ENCODE assay signal across 10 cellular contexts in the genomic region with DNA sequence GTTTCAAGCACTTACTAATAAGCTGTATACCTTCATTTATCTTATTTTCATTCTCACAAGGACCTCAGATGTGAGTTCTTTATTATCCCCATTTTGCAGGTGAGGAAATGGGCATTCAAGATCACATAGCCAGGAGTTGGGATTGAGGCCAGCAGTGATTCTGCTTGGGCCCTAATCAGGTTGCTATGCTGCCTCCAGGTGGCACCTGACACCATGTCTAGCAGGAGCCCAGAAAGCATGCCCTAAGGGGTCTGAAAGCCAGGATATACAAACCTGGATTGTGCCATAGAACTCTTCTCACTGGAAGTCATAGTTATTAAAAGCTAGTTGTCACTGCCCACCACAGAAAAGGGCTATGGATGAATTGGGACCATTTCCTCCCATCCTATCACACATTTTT.
DNase-seq lines count a peak whose midpoint lies in the region; ATAC-seq and TF ChIP-seq lines count a peak whose summit lies in the region.
"Had no signal": no experiment of that assay in that cellular context is flagged by ENCODE, and none has a peak within 500 bp of the region (broad histone marks: within the 10 kb centered on the region; RNA-seq: fewer than 3 reads in every experiment).

No MANE protein-coding gene starts in this region.

- no peaks in the 10 kb centered on the region for H3K9me3 Mint-ChIP-seq in progenitor cell of endocrine pancreas (ENCODE audit: low read depth)
- H3K9me3 Mint-ChIP-seq: stimulated activated naive CD8-positive, alpha-beta T cell treated with anti-CD3 and anti-CD28 coated beads, Interleukin-15, Interleukin-2, amounts not matched to agents 100 ng/mL and 50 ng/mL, for 24 hours had no signal

- H3K9ac ChIP-seq in smooth muscle cell (ENCODE audit: low read depth) = no peak overlapping the region

- H3K4me3 ChIP-seq in epithelial cell of proximal tubule (ENCODE audit: low read depth, low read length) (no peak overlapping the region), aorta (ENCODE audit: low read length in 2 of 2) (no peak overlapping the region), smooth muscle cell (no peak overlapping the region)

- H3K4me3 Mint-ChIP-seq in progenitor cell of endocrine pancreas (ENCODE audit: low read depth) = no peak overlapping the region
- no peak overlapping the region for H3K4me3 Mint-ChIP-seq in T-helper 17 cell
- H3K4me3 Mint-ChIP-seq: stimulated activated naive CD8-positive, alpha-beta T cell treated with anti-CD3 and anti-CD28 coated beads, Interleukin-15, Interleukin-2, amounts not matched to agents 100 ng/mL and 50 ng/mL, for 24 hours had no signal

- no peaks in the 10 kb centered on the region for H3K36me3 ChIP-seq in aorta (ENCODE audit: control insufficient read depth in 1 of 2, insufficient read depth in 2 of 2, low read length in 1 of 2)
- no peaks in the 10 kb centered on the region for H3K36me3 ChIP-seq in smooth muscle cell (ENCODE audit: low read depth)

- intact Hi-C loops in aorta (cut with DNase I) = no loop called here

- no peak overlapping the region for H3K27ac Mint-ChIP-seq in progenitor cell of endocrine pancreas
- H3K27ac Mint-ChIP-seq in T-helper 17 cell = no peak overlapping the region
- H3K27ac Mint-ChIP-seq: stimulated activated naive CD8-positive, alpha-beta T cell treated with anti-CD3 and anti-CD28 coated beads, Interleukin-15, Interleukin-2, amounts not matched to agents 100 ng/mL and 50 ng/mL, for 24 hours had no signal

- H3K4me1 Mint-ChIP-seq in progenitor cell of endocrine pancreas (ENCODE audit: low read depth) = peaks cover 5% of the 10 kb centered on the region
- no peaks in the 10 kb centered on the region for H3K4me1 Mint-ChIP-seq in T-helper 17 cell

- DNase-seq in GM20000 (ENCODE audit: low spot score) (peak; percentile 3), NCI-H2196 treated with DMSO at 0.1 percent for 48 hours (lab: John Stamatoyannopoulos, UW; ENCODE audit: unreplicated experiment) (peak; percentile 36), epithelial cell of proximal tubule (ENCODE audit: low read depth) (no peak), progenitor cell of endocrine pancreas (ENCODE audit: low spot score, unreplicated experiment) (no peak), aorta (no peak), smooth muscle cell (lab: John Stamatoyannopoulos, UW; ENCODE audit: unreplicated experiment) (no peak), T-helper 17 cell (no peak)
- DNase-seq: activated CD8-positive, alpha-beta memory T cell treated with anti-CD3 and anti-CD28 coated beads, Interleukin-2, amount 50 U/mL, for 4 hours; cerebellar nuclear complex had no signal

- no peak overlapping the region for H2AFZ ChIP-seq in smooth muscle cell (ENCODE audit: low read depth)

- ATAC-seq in aorta (ENCODE audit: low FRiP score) = no peak
- ATAC-seq in T-helper 17 cell = no peak

- no peak overlapping the region for H3K4me2 ChIP-seq in smooth muscle cell

- H3K4me1 ChIP-seq in aorta (ENCODE audit: control insufficient read depth in 1 of 2, insufficient read depth in 2 of 2, low read length in 2 of 2) (no peaks in the 10 kb centered on the region), smooth muscle cell (ENCODE audit: low read depth) (no peaks in the 10 kb centered on the region)

- H3K9me3 ChIP-seq in aorta (ENCODE audit: control insufficient read depth, low read length) (no peaks in the 10 kb centered on the region), smooth muscle cell (replicated peaks; ENCODE audit: low read depth) (no peaks in the 10 kb centered on the region), T-helper 17 cell (ENCODE audit: control insufficient read depth, low read length, poor library complexity, severe bottlenecking) (no peaks in the 10 kb centered on the region)

- no peaks in the 10 kb centered on the region for H4K20me1 ChIP-seq in smooth muscle cell (ENCODE audit: low read depth)

- H3K79me2 ChIP-seq in smooth muscle cell (ENCODE audit: low read depth) = no peaks in the 10 kb centered on the region

- no peak for TF ChIP-seq CTCF in GM20000 (IDR thresholded peaks at IDR 0.05; ENCODE audit: extremely low read depth, missing control alignments)
- peak; percentile 68 for TF ChIP-seq CTCF in epithelial cell of proximal tubule (conservative IDR thresholded peaks at IDR 0.05; ENCODE audit: low read depth, low read length)
- peak; percentile 26 for TF ChIP-seq CTCF in progenitor cell of endocrine pancreas (IDR thresholded peaks at IDR 0.05; ENCODE audit: unreplicated experiment)
- TF ChIP-seq CTCF in smooth muscle cell (IDR thresholded peaks at IDR 0.05; ENCODE audit: borderline replicate concordance, insufficient read depth, poor library complexity, severe bottlenecking) = no peak

- no peaks in the 10 kb centered on the region for H3K27me3 Mint-ChIP-seq in progenitor cell of endocrine pancreas
- peaks cover 30% of the 10 kb centered on the region for H3K27me3 Mint-ChIP-seq in T-helper 17 cell

- H3K36me3 Mint-ChIP-seq in progenitor cell of endocrine pancreas (ENCODE audit: insufficient read depth) = no peaks in the 10 kb centered on the region
- H3K36me3 Mint-ChIP-seq in T-helper 17 cell (ENCODE audit: low read depth) = no peaks in the 10 kb centered on the region

- H3F3A ChIP-seq in smooth muscle cell (ENCODE audit: low read depth) = no peaks in the 10 kb centered on the region

- H3K27me3 ChIP-seq in aorta (ENCODE audit: control insufficient read depth in 1 of 2, insufficient read depth in 2 of 2, low read length in 1 of 2) (no peaks in the 10 kb centered on the region), smooth muscle cell (ENCODE audit: low read depth) (peaks cover 8% of the 10 kb centered on the region)

- H3K27ac ChIP-seq in aorta (ENCODE audit: low read depth in 1 of 2, low read length in 2 of 2) (no peak overlapping the region), smooth muscle cell (ENCODE audit: low read depth) (no peak overlapping the region)

Comparison
In these comparisons a context has a peak if more than half of its experiments do, and no peak if none do; other contexts are left out.
1. DNase-seq: peak in GM20000 (single experiment) and NCI-H2196 treated with DMSO at 0.1 percent for 48 hours (single experiment); none in epithelial cell of proximal tubule (single experiment), progenitor cell of endocrine pancreas (single experiment), aorta (0 of 2), smooth muscle cell (single experiment) and T-helper 17 cell (0 of 3).
2. CTCF ChIP-seq: peak in epithelial cell of proximal tubule (single experiment) and progenitor cell of endocrine pancreas (single experiment); none in GM20000 (single experiment) and smooth muscle cell (single experiment).